In the genomic region with DNA sequence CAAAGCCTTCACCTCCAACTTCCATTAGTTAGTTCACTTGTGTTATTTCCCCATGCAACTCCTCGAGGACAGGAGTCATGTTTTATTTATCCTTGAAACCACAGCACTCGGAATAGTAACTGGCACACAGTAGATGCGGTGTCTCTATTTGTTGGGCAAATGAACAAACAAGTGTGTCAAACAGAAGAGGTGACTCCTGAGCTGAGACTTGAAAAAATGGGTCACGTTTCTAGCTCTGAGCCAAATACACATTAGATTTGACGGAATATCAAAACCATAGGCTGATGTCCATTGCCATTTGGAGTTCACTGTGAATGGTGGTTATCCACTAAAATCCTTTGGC, we compare ENCODE assay signal across 26 cellular contexts.
"Had no signal": no experiment of that assay in that cellular context is flagged by ENCODE, and none has a peak within 500 bp of the region (broad histone marks: within the 10 kb centered on the region; RNA-seq: fewer than 3 reads in every experiment).

No MANE protein-coding gene starts in this region.

- H3K27ac Mint-ChIP-seq: activated naive CD4-positive, alpha-beta T cell treated with anti-CD3 and anti-CD28 coated beads for 36 hours; activated naive CD8-positive, alpha-beta T cell treated with anti-CD3 and anti-CD28 coated beads for 36 hours; nephron had no signal

- H3K9me3 ChIP-seq: adrenal gland, ascending aorta, mucosa of descending colon, right lobe of liver, transverse colon had no signal

- DNase-seq: activated CD4-positive, alpha-beta T cell treated with anti-CD3 and anti-CD28 coated beads for 4 hours; activated CD4-positive, alpha-beta T cell treated with anti-CD3 and anti-CD28 coated beads, Interleukin-2, amount 50 U/mL, for 48 hours; activated CD8-positive, alpha-beta memory T cell treated with anti-CD3 and anti-CD28 coated beads for 24 hours; activated effector memory CD4-positive, alpha-beta T cell treated with anti-CD3 and anti-CD28 coated beads, Interleukin-2, amount 50 U/mL, for 16 hours; activated naive CD4-positive, alpha-beta T cell treated with anti-CD3 and anti-CD28 coated beads for 36 hours; activated naive CD8-positive, alpha-beta T cell treated with anti-CD3 and anti-CD28 coated beads for 36 hours; adrenal gland; brain microvascular endothelial cell; central memory CD4-positive, alpha-beta T cell; dermis blood vessel endothelial cell; effector CD4-positive, alpha-beta T cell; hypothalamus; kidney glomerular epithelial cell; mucosa of descending colon; posterior cingulate gyrus; right lobe of liver; stimulated activated CD4-positive, alpha-beta T cell treated with anti-CD3 and anti-CD28 coated beads, Interleukin-2, amount 100 ng/mL, for 48 hours; stimulated activated naive CD4-positive, alpha-beta T cell treated with Interleukin-2 at 50 U/mL for 16 hours; T-helper 9 cell; transverse colon had no signal

- H3K27me3 ChIP-seq: adrenal gland, ascending aorta, brain microvascular endothelial cell, right lobe of liver, transverse colon had no signal

- H3K4me3 Mint-ChIP-seq: activated naive CD4-positive, alpha-beta T cell treated with anti-CD3 and anti-CD28 coated beads for 36 hours; activated naive CD8-positive, alpha-beta T cell treated with anti-CD3 and anti-CD28 coated beads for 36 hours; nephron had no signal

- H3K4me1 ChIP-seq: adrenal gland, ascending aorta, gastroesophageal sphincter, right lobe of liver, transverse colon had no signal

- ATAC-seq: gastroesophageal sphincter, left lobe of liver, mucosa of descending colon, right lobe of liver had no signal

- H3K36me3 Mint-ChIP-seq: activated naive CD8-positive, alpha-beta T cell treated with anti-CD3 and anti-CD28 coated beads for 36 hours had no signal

- H3K4me3 ChIP-seq: adrenal gland, ascending aorta, gastroesophageal sphincter, lung, mucosa of descending colon, right lobe of liver, transverse colon had no signal

- H3K36me3 ChIP-seq: adrenal gland, ascending aorta, brain microvascular endothelial cell, gastroesophageal sphincter, right lobe of liver, transverse colon had no signal

- H3K27ac ChIP-seq: adrenal gland, ascending aorta, brain microvascular endothelial cell, gastroesophageal sphincter, right lobe of liver, transverse colon, VCaP had no signal

- H3K4me1 Mint-ChIP-seq: activated naive CD8-positive, alpha-beta T cell treated with anti-CD3 and anti-CD28 coated beads for 36 hours; nephron had no signal
